ENCODE assay signal across 1 cellular context in the genomic region with DNA sequence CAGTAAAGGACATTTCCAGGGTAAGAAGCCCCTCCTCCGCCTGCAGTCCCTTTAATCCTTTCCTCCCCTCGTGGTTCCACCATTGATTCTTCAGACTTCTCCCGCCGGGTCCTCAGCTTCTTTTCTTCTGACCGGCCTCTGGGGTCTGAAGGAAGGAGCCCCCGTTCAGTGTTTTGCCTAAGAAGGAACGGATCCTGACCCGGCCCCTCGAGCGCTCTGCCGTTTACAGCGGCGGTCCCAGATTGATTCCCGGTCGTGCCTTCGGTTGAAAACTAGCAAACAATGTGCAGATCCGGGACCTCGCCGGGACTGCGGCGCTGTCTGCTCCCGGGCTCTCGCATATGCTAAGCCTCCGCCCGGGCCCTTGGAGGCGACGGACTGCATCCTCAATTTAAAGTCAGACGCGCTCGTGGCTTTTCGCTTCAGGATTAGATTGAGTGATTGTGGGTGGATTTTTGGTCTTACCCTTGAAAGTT.
A peak's percentile ranks its signal among the peaks of the same experiment; 100 is the strongest.
TF ChIP-seq lines count a peak whose summit lies in the region.

No MANE protein-coding gene starts in this region.

TF ChIP-seq in K562, 482 proteins besides CTCF, POLR2A, EP300 and RAD21 (continued from another document):
- TF ChIP-seq ATF2 (CRISPR knock-in tag; IDR thresholded peaks at IDR 0.05) (no peak), ARNT (IDR thresholded peaks at IDR 0.05) (0 out of 4 replicates have a peak, but pooled peaks of 1 of the 2 experiments have one; percentile 0), ZNF253 (CRISPR knock-in tag; conservative IDR thresholded peaks at IDR 0.05) (no peak), ZSCAN29 (IDR thresholded peaks at IDR 0.05) (no peak), GTF2F1 (IDR thresholded peaks at IDR 0.05; ENCODE audit: low read depth, low read length) (no peak), POLR2AphosphoS2 (IDR thresholded peaks at IDR 0.05; ENCODE audit: low read length) (no peak), SAFB (IDR thresholded peaks at IDR 0.05; ENCODE audit: borderline replicate concordance, low read depth, low read length) (no peak), SIN3A (IDR thresholded peaks at IDR 0.05; ENCODE audit: borderline replicate concordance in 2 of 2, control insufficient read depth in 1 of 2, low read depth in 2 of 2, low read length in 2 of 2) (peak in 1 of 2 experiments; percentile 43; a peak in 2 of 4 replicates), KDM4B (IDR thresholded peaks at IDR 0.05; ENCODE audit: borderline replicate concordance in 2 of 2, low read depth in 1 of 2) (no peak), KLF1 (tag; IDR thresholded peaks at IDR 0.05) (no peak), NFE2L1 (tag; IDR thresholded peaks at IDR 0.05; ENCODE audit: borderline replicate concordance, low read depth) (no peak), TGIF2 (CRISPR knock-in tag; IDR thresholded peaks at IDR 0.05) (0 out of 2 replicates have a peak, but pooled peaks have one; percentile 5), RBBP5 (IDR thresholded peaks at IDR 0.05; ENCODE audit: borderline replicate concordance, insufficient read depth, low read length, poor library complexity, severe bottlenecking) (peak; percentile 76), SAFB2 (IDR thresholded peaks at IDR 0.05; ENCODE audit: borderline replicate concordance, low read depth, low read length, severe bottlenecking) (no peak), PTBP1 (IDR thresholded peaks at IDR 0.05; ENCODE audit: low read depth, low read length) (no peak), TAF7 (tag; IDR thresholded peaks at IDR 0.05) (peak; percentile 48; the same call in 1 of the 2 replicates), NR0B1 (IDR thresholded peaks at IDR 0.05; ENCODE audit: partially characterized antibody) (no peak), ZNF124 (CRISPR knock-in tag; IDR thresholded peaks at IDR 0.05) (no peak), ADNP (tag; IDR thresholded peaks at IDR 0.05) (no peak), POLR2B (IDR thresholded peaks at IDR 0.05; ENCODE audit: low read depth, partially characterized antibody) (peak; percentile 2), ESRRA (IDR thresholded peaks at IDR 0.05; ENCODE audit: borderline replicate concordance, low read depth) (no peak), TBL1XR1 (IDR thresholded peaks at IDR 0.05; ENCODE audit: low read length in 2 of 2) (peak in 1 of 2 experiments; percentile 18; a peak in 1 of 4 replicates), FIP1L1 (IDR thresholded peaks at IDR 0.05; ENCODE audit: low read depth, low read length, poor library complexity, severe bottlenecking) (no peak), NFIC (IDR thresholded peaks at IDR 0.05) (no peak), EGR1 (conservative IDR thresholded peaks at IDR 0.05) (no peak), CHD2 (IDR thresholded peaks at IDR 0.05; ENCODE audit: low read depth, low read length) (no peak), ZNF197 (CRISPR knock-in tag; IDR thresholded peaks at IDR 0.05; ENCODE audit: low read depth) (0 out of 2 replicates have a peak, but pooled peaks have one; percentile 40), PTRF (tag; IDR thresholded peaks at IDR 0.05) (no peak), ETV1 (tag; conservative IDR thresholded peaks at IDR 0.05; ENCODE audit: low read depth) (no peak; the same call in 1 of the 2 replicates), ZNF212 (CRISPR knock-in tag; IDR thresholded peaks at IDR 0.05) (no peak), PYGO2 (tag; IDR thresholded peaks at IDR 0.05) (no peak), EP400 (IDR thresholded peaks at IDR 0.05) (peak; percentile 83), HNRNPK (IDR thresholded peaks at IDR 0.05; ENCODE audit: low read depth, low read length, poor library complexity, severe bottlenecking) (no peak), ELK3 (CRISPR knock-in tag; IDR thresholded peaks at IDR 0.05) (no peak), TOE1 (IDR thresholded peaks at IDR 0.05; ENCODE audit: borderline replicate concordance) (no peak; the same call in 1 of the 2 replicates), TOE1 (CRISPR knock-in tag; IDR thresholded peaks at IDR 0.05; ENCODE audit: borderline replicate concordance, low read depth) (no peak), SMARCB1 (IDR thresholded peaks at IDR 0.05; ENCODE audit: insufficient read length, low read depth) (no peak), MBD2 (IDR thresholded peaks at IDR 0.05; ENCODE audit: borderline replicate concordance, low read depth) (no peak), CBX1 (IDR thresholded peaks at IDR 0.05; ENCODE audit: low read depth) (no peak), MYC (IDR thresholded peaks at IDR 0.05; ENCODE audit: low read depth, low read length) (no peak), MYC (CRISPR knock-in tag; IDR thresholded peaks at IDR 0.05; ENCODE audit: borderline replicate concordance, low read depth) (peak; percentile 88; the same call in 1 of the 2 replicates), CCNT2 (IDR thresholded peaks at IDR 0.05; ENCODE audit: borderline replicate concordance, extremely low read depth, insufficient read length, low read depth, low read length) (peak; percentile 19)
- TF ChIP-seq, protein P1, sequence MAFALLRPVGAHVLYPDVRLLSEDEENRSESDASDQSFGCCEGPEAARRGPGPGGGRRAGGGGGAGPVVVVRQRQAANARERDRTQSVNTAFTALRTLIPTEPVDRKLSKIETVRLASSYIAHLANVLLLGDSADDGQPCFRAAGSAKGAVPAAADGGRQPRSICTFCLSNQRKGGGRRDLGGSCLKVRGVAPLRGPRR (CRISPR knock-in tag; IDR thresholded peaks at IDR 0.05): no peak
- TF ChIP-seq, protein P2, sequence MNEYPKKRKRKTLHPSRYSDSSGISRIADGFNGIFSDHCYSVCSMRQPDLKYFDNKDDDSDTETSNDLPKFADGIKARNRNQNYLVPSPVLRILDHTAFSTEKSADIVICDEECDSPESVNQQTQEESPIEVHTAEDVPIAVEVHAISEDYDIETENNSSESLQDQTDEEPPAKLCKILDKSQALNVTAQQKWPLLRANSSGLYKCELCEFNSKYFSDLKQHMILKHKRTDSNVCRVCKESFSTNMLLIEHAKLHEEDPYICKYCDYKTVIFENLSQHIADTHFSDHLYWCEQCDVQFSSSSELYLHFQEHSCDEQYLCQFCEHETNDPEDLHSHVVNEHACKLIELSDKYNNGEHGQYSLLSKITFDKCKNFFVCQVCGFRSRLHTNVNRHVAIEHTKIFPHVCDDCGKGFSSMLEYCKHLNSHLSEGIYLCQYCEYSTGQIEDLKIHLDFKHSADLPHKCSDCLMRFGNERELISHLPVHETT (CRISPR knock-in tag; conservative IDR thresholded peaks at IDR 0.05 in 1 of 2, IDR thresholded peaks at IDR 0.05 in 1 of 2): 0 out of 4 replicates have a peak, but pooled peaks of 1 of the 2 experiments have one; percentile 38
- TF ChIP-seq, protein P3, sequence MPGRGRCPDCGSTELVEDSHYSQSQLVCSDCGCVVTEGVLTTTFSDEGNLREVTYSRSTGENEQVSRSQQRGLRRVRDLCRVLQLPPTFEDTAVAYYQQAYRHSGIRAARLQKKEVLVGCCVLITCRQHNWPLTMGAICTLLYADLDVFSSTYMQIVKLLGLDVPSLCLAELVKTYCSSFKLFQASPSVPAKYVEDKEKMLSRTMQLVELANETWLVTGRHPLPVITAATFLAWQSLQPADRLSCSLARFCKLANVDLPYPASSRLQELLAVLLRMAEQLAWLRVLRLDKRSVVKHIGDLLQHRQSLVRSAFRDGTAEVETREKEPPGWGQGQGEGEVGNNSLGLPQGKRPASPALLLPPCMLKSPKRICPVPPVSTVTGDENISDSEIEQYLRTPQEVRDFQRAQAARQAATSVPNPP (IDR thresholded peaks at IDR 0.05; ENCODE audit: borderline replicate concordance, insufficient read depth, insufficient read length): no peak
- TF ChIP-seq, protein P4, sequence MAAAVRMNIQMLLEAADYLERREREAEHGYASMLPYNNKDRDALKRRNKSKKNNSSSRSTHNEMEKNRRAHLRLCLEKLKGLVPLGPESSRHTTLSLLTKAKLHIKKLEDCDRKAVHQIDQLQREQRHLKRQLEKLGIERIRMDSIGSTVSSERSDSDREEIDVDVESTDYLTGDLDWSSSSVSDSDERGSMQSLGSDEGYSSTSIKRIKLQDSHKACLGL (CRISPR knock-in tag; IDR thresholded peaks at IDR 0.05; ENCODE audit: borderline replicate concordance, poor library complexity, severe bottlenecking): no peak
TF ChIP-seq in K562: peak in this region for 40.
